ENCODE assay signal across 14 cellular contexts in the genomic region with DNA sequence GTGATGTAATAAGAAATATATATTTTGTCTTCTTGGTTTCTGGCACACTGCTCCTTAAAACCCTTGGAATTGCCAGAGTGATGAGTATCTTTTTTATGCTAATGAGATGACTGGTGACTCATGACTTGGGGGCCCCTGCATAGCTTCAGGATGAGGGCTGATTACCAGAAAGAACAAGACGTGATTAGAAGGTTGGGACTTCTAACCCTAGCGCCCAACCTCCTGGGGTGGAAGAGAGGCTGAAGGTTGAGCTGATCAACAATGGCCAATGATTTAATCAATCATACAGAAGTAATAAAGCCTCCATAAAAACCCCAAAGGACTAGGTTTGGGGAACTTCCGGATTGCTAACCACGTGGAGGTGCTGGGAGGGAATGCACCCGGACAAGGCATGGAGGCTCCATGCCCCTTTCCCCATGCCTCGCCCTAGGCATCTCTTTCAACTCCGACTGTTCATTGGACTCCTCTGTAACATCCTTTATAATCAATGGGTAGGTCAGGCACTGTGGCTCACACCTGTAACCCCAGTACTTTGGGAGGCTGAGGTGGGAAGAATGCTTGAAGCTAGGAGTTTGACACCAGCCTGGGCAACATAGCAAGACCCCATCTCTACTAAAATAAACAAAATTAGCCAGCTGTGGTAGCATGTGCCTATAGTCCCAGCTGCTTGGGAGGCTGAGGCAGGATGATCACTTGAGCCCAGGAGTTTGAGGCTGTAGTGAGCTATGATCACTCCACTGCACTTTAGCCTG.
DNase-seq lines count a peak whose midpoint lies in the region; ATAC-seq and TF ChIP-seq lines count a peak whose summit lies in the region.
"Had no signal": no experiment of that assay in that cellular context is flagged by ENCODE, and none has a peak within 500 bp of the region (broad histone marks: within the 10 kb centered on the region; RNA-seq: fewer than 3 reads in every experiment).

No MANE protein-coding gene starts in this region.

- H3K9me3 ChIP-seq in SJCRH30 (replicated peaks) (no peaks in the 10 kb centered on the region), trophoblast cell (ENCODE audit: insufficient read depth, low read depth, low read length) (peaks cover 2% of the 10 kb centered on the region), psoas muscle (no peaks in the 10 kb centered on the region)

- peak overlapping the region; percentile 28 for H2BK5ac ChIP-seq in trophoblast cell (ENCODE audit: low read depth, low read length, poor library complexity)

- H3K27me3 ChIP-seq in SJCRH30 (no peaks in the 10 kb centered on the region), trophoblast cell (ENCODE audit: insufficient read depth, low read length) (no peaks in the 10 kb centered on the region), psoas muscle (ENCODE audit: insufficient read depth in 3 of 3, low read length in 2 of 3) (no peaks in the 10 kb centered on the region)

- no peak overlapping the region for H4K12ac ChIP-seq in trophoblast cell (ENCODE audit: low read depth, low read length)

- H3K23ac ChIP-seq in trophoblast cell (ENCODE audit: low read length): no peak overlapping the region

- WGBS in trophoblast cell (ENCODE audit: extremely low coverage, insufficient coverage, insufficient read length): no CpG with 5 or more reads among the region's 7 CpGs
- whole genome bisulfite sequencing in psoas muscle, 3 donors: 89 to 97% (median 92%) methylated on average over 7 of the region's 7 CpGs

- H2BK12ac ChIP-seq in trophoblast cell (ENCODE audit: low read length): peak overlapping the region; percentile 63

- H3K4me1 ChIP-seq in SJCRH30: peaks cover 47% of the 10 kb centered on the region
- H3K4me1 ChIP-seq in trophoblast cell (ENCODE audit: control insufficient read depth in 1 of 2, insufficient read depth in 2 of 2, low read length in 2 of 2): peaks cover 31 to 39% of the 10 kb centered on the region in 2 experiments
- H3K4me1 ChIP-seq in psoas muscle: peaks cover 4% of the 10 kb centered on the region

- peak overlapping the region; percentile 47 for H4K91ac ChIP-seq in trophoblast cell (ENCODE audit: low read depth, low read length)

- intact Hi-C loops in psoas muscle (cut with DNase I): no loop called here

- no peak overlapping the region for H2AFZ ChIP-seq in trophoblast cell (ENCODE audit: insufficient read depth, low read length, poor library complexity)

- peak overlapping the region; percentile 65 for H2BK120ac ChIP-seq in trophoblast cell (ENCODE audit: insufficient read depth, low read length, poor library complexity)

- H3K27ac ChIP-seq in SJCRH30: peak overlapping the region; percentile 56
- H3K27ac ChIP-seq in trophoblast cell (ENCODE audit: low read depth, low read length): peak overlapping the region; percentile 2
- H3K27ac ChIP-seq in psoas muscle: no peak overlapping the region

- no peak overlapping the region for H3K9ac ChIP-seq in trophoblast cell (ENCODE audit: low read length)

- no peak overlapping the region for H3K4me2 ChIP-seq in trophoblast cell (ENCODE audit: low read length)

- H4K8ac ChIP-seq in trophoblast cell (ENCODE audit: low read depth, low read length): peak overlapping the region; percentile 3

- ATAC-seq in esophagus mucosa (peak; percentile 19), GM18909 (IDR thresholded peaks at IDR 0.05; ENCODE audit: poor library complexity, unreplicated experiment) (no peak), GM19455 (IDR thresholded peaks at IDR 0.05; ENCODE audit: unreplicated experiment) (no peak), HG02938 (IDR thresholded peaks at IDR 0.05; ENCODE audit: unreplicated experiment) (no peak), psoas muscle (no peak)
- ATAC-seq: naive thymus-derived CD8-positive, alpha-beta T cell had no signal

- DNase-seq in GM04503 (ENCODE audit: low read depth): peak; percentile 44
- DNase-seq in SJCRH30: peak; percentile 59 to 68
- no peak for DNase-seq in trophoblast cell
- no peak for DNase-seq in psoas muscle
- DNase-seq: activated CD4-positive, alpha-beta T cell treated with anti-CD3 and anti-CD28 coated beads, Interleukin-2, amount 50 U/mL, for 1 hour; activated naive CD4-positive, alpha-beta T cell treated with anti-CD3 and anti-CD28 coated beads for 36 hours; DMS153; effector CD4-positive, alpha-beta T cell; NK-92 treated with Interleukin-12 subunit alpha and Interleukin-12 subunit beta, amount 100 ng/mL, for 24 hours had no signal

- peak overlapping the region; percentile 8 for H2AK5ac ChIP-seq in trophoblast cell (ENCODE audit: low read length)

- H3K36me3 ChIP-seq in SJCRH30 (no peaks in the 10 kb centered on the region), trophoblast cell (ENCODE audit: control insufficient read depth in 1 of 2, insufficient read depth in 2 of 2, low read length in 2 of 2) (no peaks in the 10 kb centered on the region), psoas muscle (ENCODE audit: insufficient read depth in 1 of 2, low read depth in 1 of 2) (no peaks in the 10 kb centered on the region)

- H3K14ac ChIP-seq in trophoblast cell (ENCODE audit: low read length): peak overlapping the region; percentile 25

- H3K18ac ChIP-seq in trophoblast cell (ENCODE audit: low read length): no peak overlapping the region

- H3K79me1 ChIP-seq in trophoblast cell (ENCODE audit: low read length): peaks cover 43% of the 10 kb centered on the region

- TF ChIP-seq CTCF in psoas muscle (IDR thresholded peaks at IDR 0.05): no peak

- H3K79me2 ChIP-seq in trophoblast cell (ENCODE audit: control insufficient read depth, insufficient read depth, low read length, poor library complexity): peaks cover 5% of the 10 kb centered on the region

- no peak overlapping the region for H3K4ac ChIP-seq in trophoblast cell (ENCODE audit: low read depth, low read length)

- H3K4me3 ChIP-seq in SJCRH30 (no peak overlapping the region), trophoblast cell (ENCODE audit: low read depth, low read length) (no peak overlapping the region), psoas muscle (no peak overlapping the region)

Comparison
In these comparisons a context has a peak if more than half of its experiments do, and no peak if none do; other contexts are left out.
1. DNase-seq: peak in GM04503 (single experiment) and SJCRH30 (2 of 2); none in trophoblast cell (0 of 2) and psoas muscle (0 of 2).